In the genomic region with DNA sequence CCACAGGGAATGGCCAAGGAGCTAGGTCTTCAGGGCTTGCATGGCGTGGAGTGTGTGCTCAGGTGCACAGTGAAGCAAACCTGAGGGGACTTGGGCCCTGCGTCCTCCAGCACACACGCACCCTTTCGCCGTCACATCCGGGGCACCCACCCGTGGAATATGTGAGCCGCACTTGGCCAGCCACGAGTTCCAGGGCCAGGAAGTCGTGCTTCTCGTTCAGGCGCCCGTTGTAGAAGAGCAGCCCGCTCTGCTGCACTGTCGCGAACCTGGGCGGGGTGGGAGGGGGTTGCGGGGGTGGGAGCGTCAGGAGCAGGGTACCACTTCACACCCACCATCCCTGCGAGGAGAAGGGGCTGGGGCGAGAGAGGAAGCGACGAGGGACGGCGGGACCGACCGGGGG, we compare ENCODE assay signal across 8 cellular contexts. TPM values are rescaled to one million over a fixed set of nuclear protein-coding genes. Genes with fewer than 3 reads are reported as not detected.
A peak's percentile ranks its signal among the peaks of the same experiment; 100 is the strongest.
DNase-seq lines count a peak whose midpoint lies in the region; ATAC-seq, FAIRE-seq and TF ChIP-seq lines count a peak whose summit lies in the region.

No MANE protein-coding gene starts in this region.

- no peak for FAIRE-seq in GM12892 (lab: Jason Lieb, UNC)

- no peak for TF ChIP-seq CTCF in GM13976 (IDR thresholded peaks at IDR 0.05; ENCODE audit: borderline replicate concordance, control extremely low read depth, extremely low read depth, insufficient read depth, missing control alignments)

- peak; percentile 65 for DNase-seq in GM13976 (ENCODE audit: low spot score)
- DNase-seq in activated T-cell treated with anti-CD3 and anti-CD28 coated beads for 48 hours (ENCODE audit: low read depth): peak; percentile 44
- peak; percentile 67 for DNase-seq in germinal center (ENCODE audit: low spot score)
- DNase-seq in stimulated activated CD4-positive, alpha-beta T cell treated with anti-CD3 and anti-CD28 coated beads, Interleukin-1b, Interleukin-23, amount 100 ng/mL, for 48 hours: peak; percentile 69
- DNase-seq in GM12892 (ENCODE audit: insufficient read length): no peak
- no peak for DNase-seq in hepatic stellate cell (ENCODE audit: low spot score)
- DNase-seq in AG08396 (ENCODE audit: low spot score): no peak

- TF ChIP-seq POLR2A in GM12892 (IDR thresholded peaks at IDR 0.05; ENCODE audit: low read depth, low read length): no peak

- in situ Hi-C loops in GM13976 (cut with MboI; ENCODE audit: low sequenced_read_pairs, unreplicated experiment): no loop called here

- no peak for ATAC-seq in GM21526 (IDR thresholded peaks at IDR 0.05; ENCODE audit: low FRiP score, unreplicated experiment)

RNA-seq across cellular contexts. Expression of gene CELSR3, which starts 7.1 kb away (rescaled TPM):
- polyA plus RNA-seq in GM12892 (2012; ENCODE audit: missing spikeins): 0.89 TPM

RNA-seq across cellular contexts. Expression of gene SLC26A6, which starts 20.3 kb away (rescaled TPM):
- 14.3 TPM for polyA plus RNA-seq in GM12892 (2012; ENCODE audit: missing spikeins)

RNA-seq across cellular contexts. Expression of gene NCKIPSD, which starts 30.1 kb away (rescaled TPM):
- 20.2 TPM for polyA plus RNA-seq in GM12892 (2012; ENCODE audit: missing spikeins)

RNA-seq across cellular contexts. Expression of gene TMEM89, which starts 34.0 kb away (rescaled TPM):
- polyA plus RNA-seq in GM12892 (2012; ENCODE audit: missing spikeins): not detected

RNA-seq across cellular contexts. Expression of gene UQCRC1, which starts 46.1 kb away (rescaled TPM):
- polyA plus RNA-seq in GM12892 (2012; ENCODE audit: missing spikeins): 188 TPM

Comparison
In these comparisons a context has a peak if more than half of its experiments do, and no peak if none do; other contexts are left out.
1. DNase-seq: peak in GM13976 (single experiment), activated T-cell treated with anti-CD3 and anti-CD28 coated beads for 48 hours (single experiment), germinal center (single experiment) and stimulated activated CD4-positive, alpha-beta T cell treated with anti-CD3 and anti-CD28 coated beads, Interleukin-1b, Interleukin-23, amount 100 ng/mL, for 48 hours (single experiment); none in GM12892 (single experiment), hepatic stellate cell (single experiment) and AG08396 (single experiment).